ENCODE assay signal across 8 cellular contexts in the genomic region with DNA sequence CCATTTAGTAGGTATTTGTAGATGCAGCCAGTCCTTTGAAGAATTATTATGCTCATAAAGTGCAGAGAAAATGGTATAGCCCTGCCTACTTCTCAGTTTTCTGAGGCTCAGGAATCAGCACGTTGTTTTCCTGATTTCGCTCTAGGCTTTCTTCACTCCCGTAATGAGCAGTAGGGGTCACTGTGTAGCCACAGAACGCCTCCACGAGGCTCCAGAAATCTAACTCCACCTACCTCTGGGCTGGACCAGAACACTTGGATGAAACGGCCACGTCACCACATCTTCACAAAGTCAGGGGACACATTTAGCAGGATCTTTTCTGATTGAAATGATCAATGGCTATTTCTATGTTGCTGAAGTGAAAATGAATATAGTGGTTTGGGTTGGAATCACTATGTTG. TPM values are rescaled to one million over a fixed set of nuclear protein-coding genes. Genes with fewer than 3 reads are reported as not detected.
DNase-seq lines count a peak whose midpoint lies in the region; ATAC-seq and TF ChIP-seq lines count a peak whose summit lies in the region.

No MANE protein-coding gene starts in this region.

- H3K4me1 ChIP-seq in adipocyte (ENCODE audit: control insufficient read depth, insufficient read depth, low read length) (no peaks in the 10 kb centered on the region), cardiac muscle cell (ENCODE audit: low read depth) (no peaks in the 10 kb centered on the region), prostate gland (replicated peaks) (no peaks in the 10 kb centered on the region)

- H3K27ac ChIP-seq in cardiac muscle cell (no peak overlapping the region), prostate gland (no peak overlapping the region)

- TF ChIP-seq CTCF in cardiac muscle cell (IDR thresholded peaks at IDR 0.05; ENCODE audit: low read depth, low read length) (peak; percentile 83), prostate gland (IDR thresholded peaks at IDR 0.05) (peak in 3 of 4 experiments; percentile 55 to 76 (median 74))

- DNase-seq in CD1c-positive myeloid dendritic cell (ENCODE audit: extremely low spot score) (peak; percentile 78), NCI-H1048 (lab: John Stamatoyannopoulos, UW) (peak; percentile 22), SKM-1 (lab: John Stamatoyannopoulos, UW; ENCODE audit: unreplicated experiment) (peak; percentile 67), adipocyte (ENCODE audit: low read depth) (peak; percentile 90), cardiac muscle cell (ENCODE audit: low read depth in 1 of 2, low spot score in 1 of 2) (peak; percentile 81 to 86), prostate gland (ENCODE audit: low spot score) (peak; percentile 56)

- H3K27me3 ChIP-seq in adipocyte (replicated peaks; ENCODE audit: control insufficient read depth, insufficient read depth, low read length) = peaks cover 35% of the 10 kb centered on the region
- peaks cover 42% of the 10 kb centered on the region for H3K27me3 ChIP-seq in cardiac muscle cell
- no peaks in the 10 kb centered on the region for H3K27me3 ChIP-seq in prostate gland (replicated peaks; ENCODE audit: insufficient read depth)

- intact Hi-C loops in prostate gland (cut with DNase I) = loop anchor here (5.0 to 10.0 kb wide), 2 partner anchors 160 to 453 kb away; no protein-coding TSS in a partner anchor

- H3K9ac ChIP-seq in adipocyte (ENCODE audit: low read length) = no peak overlapping the region

- 0% methylated on average over 7 of the region's 7 CpGs for WGBS in prostate gland

- peak; percentile 58 for ATAC-seq in GM19452 (IDR thresholded peaks at IDR 0.05; ENCODE audit: unreplicated experiment)
- ATAC-seq in HG02973 (IDR thresholded peaks at IDR 0.05; ENCODE audit: unreplicated experiment) = no peak

- no peaks in the 10 kb centered on the region for H3K36me3 ChIP-seq in adipocyte (ENCODE audit: control insufficient read depth, insufficient read depth, low read length, severe bottlenecking)
- H3K36me3 ChIP-seq in cardiac muscle cell = no peaks in the 10 kb centered on the region
- no peaks in the 10 kb centered on the region for H3K36me3 ChIP-seq in prostate gland

- H3K4me3 ChIP-seq in adipocyte (ENCODE audit: low read length) (no peak overlapping the region), cardiac muscle cell (no peak overlapping the region), prostate gland (no peak overlapping the region)

- peaks cover 9% of the 10 kb centered on the region for H3K9me3 ChIP-seq in adipocyte (ENCODE audit: control insufficient read depth, low read length)
- no peaks in the 10 kb centered on the region for H3K9me3 ChIP-seq in cardiac muscle cell (ENCODE audit: low read depth)
- no peaks in the 10 kb centered on the region for H3K9me3 ChIP-seq in prostate gland

- no peak for TF ChIP-seq POLR2A in prostate gland (IDR thresholded peaks at IDR 0.05)

RNA-seq across cellular contexts. Expression of gene GTF3A, which starts 49.8 kb away (rescaled TPM):
- total RNA-seq in cardiac muscle cell (56.9 and 101 TPM in 2 replicates), prostate gland (100 to 1,000 TPM in 1 of 2 donors, 10 to 100 TPM in 1; 95.0 to 142 TPM)
- 108 and 140 TPM in 2 replicates for polyA plus RNA-seq in cardiac muscle cell

Comparison
In these comparisons a context has a peak if more than half of its experiments do, and no peak if none do; other contexts are left out.
1. DNase-seq: peak in every context shown above with its lines; median percentile 90 in adipocyte; 84 in cardiac muscle cell; 78 in CD1c-positive myeloid dendritic cell; 67 in SKM-1; 56 in prostate gland; 22 in NCI-H1048.